Comparison of ENCODE assay signal across 21 cellular contexts in the genomic region with DNA sequence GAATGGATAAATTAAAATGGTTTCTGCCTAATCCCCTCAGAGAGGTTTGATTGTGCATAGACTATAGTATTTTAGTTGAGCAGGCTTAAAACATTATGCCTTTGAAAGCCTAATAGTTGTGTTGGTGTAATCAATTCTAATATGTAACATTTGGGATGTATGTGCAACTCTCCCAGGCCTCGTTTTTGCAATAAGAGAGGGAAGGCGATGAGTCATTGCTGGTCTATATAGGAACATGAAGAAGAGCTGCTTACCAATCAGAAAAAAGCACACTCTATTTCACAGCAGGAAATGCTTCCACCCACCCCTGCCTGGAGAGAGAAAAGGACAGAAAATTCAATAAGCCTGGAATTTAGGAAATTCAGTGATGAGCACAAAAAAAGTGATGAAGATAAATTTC.
DNase-seq lines count a peak whose midpoint lies in the region; ATAC-seq and TF ChIP-seq lines count a peak whose summit lies in the region.
"Had no signal": no experiment of that assay in that cellular context is flagged by ENCODE, and none has a peak within 500 bp of the region (broad histone marks: within the 10 kb centered on the region; RNA-seq: fewer than 3 reads in every experiment).

No MANE protein-coding gene starts in this region.

- H2BK15ac ChIP-seq in neuronal stem cell (ENCODE audit: low read length): no peak overlapping the region

- H3K4me1 ChIP-seq in neuronal stem cell (ENCODE audit: control insufficient read depth in 2 of 2, insufficient read depth in 1 of 2, low read depth in 1 of 2, low read length in 2 of 2): no peaks in the 10 kb centered on the region

- no peak overlapping the region for H2BK120ac ChIP-seq in neuronal stem cell (ENCODE audit: low read depth, low read length)

- no peak overlapping the region for H3K4me2 ChIP-seq in neuronal stem cell (ENCODE audit: insufficient read depth, low read length, poor library complexity, severe bottlenecking)
- H3K4me2 ChIP-seq: PC-9 had no signal

- H3K4ac ChIP-seq in neuronal stem cell (ENCODE audit: low read length): no peak overlapping the region

- DNase-seq in HT1080 (ENCODE audit: low read depth) (peak; percentile 17), SK-N-MC (ENCODE audit: low read depth, low spot score) (peak; percentile 22), fibroblast of pulmonary artery (ENCODE audit: low read depth) (peak; percentile 37), neuronal stem cell (ENCODE audit: low spot score) (no peak), erythroblast (lab: John Stamatoyannopoulos, UW) (no peak), posterior cingulate gyrus (no peak)
- DNase-seq: AML-193, DND-41, GM23248, HCEC 1CT, MV-4-11, NCI-H1417, NCI-H187, NCI-H2171, NCI-H526, PC-9, SIG-M5 had no signal

- H3K23ac ChIP-seq in neuronal stem cell (ENCODE audit: low read depth, low read length, poor library complexity): no peak overlapping the region

- no peak overlapping the region for H3K14ac ChIP-seq in neuronal stem cell (ENCODE audit: low read length)

- WGBS in neuronal stem cell (ENCODE audit: extremely low coverage in 2 of 2, insufficient read length in 2 of 2, insufficient replicate concordance in 1 of 2), 2 donors: no CpG with 5 or more reads among the region's 2 CpGs

- no peaks in the 10 kb centered on the region for H3K27me3 ChIP-seq in neuronal stem cell (ENCODE audit: control insufficient read depth in 3 of 3, insufficient read depth in 3 of 3, low read depth in 1 of 3, low read length in 3 of 3)

- H2BK12ac ChIP-seq in neuronal stem cell (ENCODE audit: low read length): no peak overlapping the region

- H3K9ac ChIP-seq in SK-N-MC (ENCODE audit: insufficient read length): no peak overlapping the region
- H3K9ac ChIP-seq in neuronal stem cell (ENCODE audit: low read depth, low read length, poor library complexity): no peak overlapping the region
- H3K9ac ChIP-seq: GM23248 had no signal

- no peak for TF ChIP-seq CTCF in fibroblast of pulmonary artery (IDR thresholded peaks at IDR 0.05; ENCODE audit: low read length, missing control alignments)

- H4K91ac ChIP-seq in neuronal stem cell (ENCODE audit: low read depth, low read length, poor library complexity): no peak overlapping the region

- H2AFZ ChIP-seq in neuronal stem cell (ENCODE audit: low read length): peak overlapping the region; percentile 25
- H2AFZ ChIP-seq: GM23248, PC-9 had no signal

- intact Hi-C loops in posterior cingulate gyrus (cut with DNase I): no loop called here

- H4K8ac ChIP-seq in neuronal stem cell (ENCODE audit: low read depth, low read length): no peak overlapping the region

- H3K18ac ChIP-seq in neuronal stem cell (ENCODE audit: low read length): no peak overlapping the region

- ATAC-seq in GM18505 (IDR thresholded peaks at IDR 0.05; ENCODE audit: unreplicated experiment): no peak
- ATAC-seq: K562 had no signal

- H3K9me3 ChIP-seq in SK-N-MC (ENCODE audit: low read depth, low read length) (no peaks in the 10 kb centered on the region), neuronal stem cell (replicated peaks in 1 of 2; ENCODE audit: control insufficient read depth in 2 of 2, insufficient read depth in 1 of 2, low read depth in 1 of 2, low read length in 2 of 2) (no peaks in the 10 kb centered on the region)

- TF ChIP-seq POLR2A in erythroblast (IDR thresholded peaks at IDR 0.05; ENCODE audit: low read length) (no peak), GM18505 (IDR thresholded peaks at IDR 0.05; ENCODE audit: borderline replicate concordance, extremely low read depth, insufficient read depth, insufficient read length) (no peak)

- peak overlapping the region; percentile 74 for H3K27ac ChIP-seq in SK-N-MC
- no peak overlapping the region for H3K27ac ChIP-seq in neuronal stem cell (replicated peaks; ENCODE audit: low read length)
- H3K27ac ChIP-seq: C4-2B, GM23248, PC-9, RWPE1 had no signal

- H2BK5ac ChIP-seq in neuronal stem cell (ENCODE audit: low read length): no peak overlapping the region

- H3K4me3 ChIP-seq in SK-N-MC (no peak overlapping the region), fibroblast of pulmonary artery (replicated peaks; ENCODE audit: low read depth, low read length) (no peak overlapping the region), neuronal stem cell (ENCODE audit: low read length in 2 of 2) (no peak overlapping the region)
- H3K4me3 ChIP-seq: GM23248, K562, PC-9 had no signal

- H3K79me1 ChIP-seq in neuronal stem cell (ENCODE audit: low read depth, low read length): no peaks in the 10 kb centered on the region

- no peaks in the 10 kb centered on the region for H3K36me3 ChIP-seq in SK-N-MC (ENCODE audit: insufficient read depth, low read length)
- no peaks in the 10 kb centered on the region for H3K36me3 ChIP-seq in neuronal stem cell (replicated peaks in 1 of 2; ENCODE audit: control insufficient read depth in 2 of 2, insufficient read depth in 2 of 2, low read length in 2 of 2)

- H2AK5ac ChIP-seq in neuronal stem cell (ENCODE audit: low read depth, low read length): no peak overlapping the region

Comparison
In these comparisons a context has a peak if more than half of its experiments do, and no peak if none do; other contexts are left out.
1. DNase-seq: peak in HT1080 (single experiment), SK-N-MC (single experiment) and fibroblast of pulmonary artery (single experiment); none in neuronal stem cell (single experiment), erythroblast (0 of 2) and posterior cingulate gyrus (0 of 10).